In the genomic region with DNA sequence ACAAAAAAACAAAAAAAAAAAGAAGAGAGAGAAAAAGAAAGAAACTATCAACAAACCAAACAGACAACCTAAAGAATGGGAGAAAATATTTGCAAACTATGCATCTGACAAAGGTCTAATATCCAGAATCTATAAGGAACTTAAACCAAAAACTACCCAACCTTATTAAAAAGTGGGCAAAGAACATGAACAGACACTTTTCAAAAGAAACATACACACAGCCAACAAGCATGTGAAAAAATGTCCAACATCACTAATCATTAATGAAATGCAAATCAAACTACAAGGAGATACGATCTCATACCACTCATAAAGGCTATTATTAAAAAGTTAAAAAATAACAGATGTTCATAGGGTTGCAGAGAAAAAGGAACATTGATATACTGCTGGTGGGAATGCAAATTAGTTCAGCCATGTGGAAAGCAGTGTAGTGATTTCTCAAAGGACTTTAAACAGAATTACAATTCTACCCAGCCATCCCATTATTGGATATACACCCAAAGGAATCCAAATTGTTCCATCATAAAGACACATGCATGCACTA, we compare ENCODE assay signal across 20 cellular contexts. TPM values are rescaled to one million over a fixed set of nuclear protein-coding genes. Genes with fewer than 3 reads are reported as not detected.
DNase-seq lines count a peak whose midpoint lies in the region; ATAC-seq, FAIRE-seq and TF ChIP-seq lines count a peak whose summit lies in the region.
"Had no signal": no experiment of that assay in that cellular context is flagged by ENCODE, and none has a peak within 500 bp of the region (broad histone marks: within the 10 kb centered on the region; RNA-seq: fewer than 3 reads in every experiment).

No MANE protein-coding gene starts in this region.

- no peak overlapping the region for H3K9ac ChIP-seq in colonic mucosa (ENCODE audit: low read depth in 2 of 2, low read length in 2 of 2)

- TF ChIP-seq CTCF in colonic mucosa (IDR thresholded peaks at IDR 0.05), result no peak

- H3K36me3 ChIP-seq in colonic mucosa, result no peaks in the 10 kb centered on the region

- ATAC-seq in GM18861 (IDR thresholded peaks at IDR 0.05; ENCODE audit: unreplicated experiment) (peak; percentile 81), HG03175 (IDR thresholded peaks at IDR 0.05; ENCODE audit: unreplicated experiment) (peak; percentile 67)
- ATAC-seq: SK-N-SH treated with all-trans-retinoic acid at 6 μM for 48 hours, T-cell had no signal

- H3K27me3 ChIP-seq in colonic mucosa, result no peaks in the 10 kb centered on the region

- H3K27ac ChIP-seq in colonic mucosa, result no peak overlapping the region

- H3K4me1 ChIP-seq in colonic mucosa, result no peaks in the 10 kb centered on the region

- H3K9me3 ChIP-seq in colonic mucosa, result no peaks in the 10 kb centered on the region

- no peak for FAIRE-seq in GM12892 (lab: Jason Lieb, UNC)
- FAIRE-seq: G401.6 had no signal

- no peak overlapping the region for H3K4me3 ChIP-seq in colonic mucosa

- no peak for TF ChIP-seq POLR2A in GM12892 (IDR thresholded peaks at IDR 0.05; ENCODE audit: low read depth, low read length)

- intact Hi-C loops in colonic mucosa (cut with DNase I), result no loop called here

- peak; percentile 36 for DNase-seq in NAMALWA (ENCODE audit: low spot score)
- DNase-seq in renal cortical epithelial cell (ENCODE audit: low read depth), result peak; percentile 71
- no peak for DNase-seq in stimulated activated CD4-positive, alpha-beta T cell treated with anti-CD3 and anti-CD28 coated beads, Interleukin-1b, Interleukin-23, amount 100 ng/mL, for 48 hours
- DNase-seq in GM12892 (ENCODE audit: insufficient read length), result no peak
- no peak for DNase-seq in colonic mucosa
- DNase-seq in NCI-H774 (lab: John Stamatoyannopoulos, UW), result no peak
- DNase-seq: AML-193, DMS 273 treated with DMSO at 0.1 percent for 48 hours, DND-41, H9, NCI-H1694 treated with DMSO at 0.1 percent for 48 hours, NCI-H510A, NCI-H748 treated with DMSO at 0.1 percent for 48 hours, OCI-M1, Right ventricle myocardium superior, T-cell had no signal

RNA-seq across cellular contexts. Expression of a gene that starts 7.2 kb away (rescaled TPM):
- total RNA-seq in renal cortical epithelial cell, result 14.7 and 17.4 TPM in 2 replicates
- polyA plus RNA-seq in GM12892 (2012; ENCODE audit: missing spikeins), result 74.9 TPM
- 10 to 100 TPM; 59.2 to 61.8 TPM for total RNA-seq in colonic mucosa

Comparison
In these comparisons a context has a peak if more than half of its experiments do, and no peak if none do; other contexts are left out.
1. DNase-seq: peak in NAMALWA (single experiment) and renal cortical epithelial cell (single experiment); none in stimulated activated CD4-positive, alpha-beta T cell treated with anti-CD3 and anti-CD28 coated beads, Interleukin-1b, Interleukin-23, amount 100 ng/mL, for 48 hours (single experiment), GM12892 (single experiment), colonic mucosa (single experiment) and NCI-H774 (single experiment).